Comparison of ENCODE assay signal across 31 cellular contexts in the genomic region with DNA sequence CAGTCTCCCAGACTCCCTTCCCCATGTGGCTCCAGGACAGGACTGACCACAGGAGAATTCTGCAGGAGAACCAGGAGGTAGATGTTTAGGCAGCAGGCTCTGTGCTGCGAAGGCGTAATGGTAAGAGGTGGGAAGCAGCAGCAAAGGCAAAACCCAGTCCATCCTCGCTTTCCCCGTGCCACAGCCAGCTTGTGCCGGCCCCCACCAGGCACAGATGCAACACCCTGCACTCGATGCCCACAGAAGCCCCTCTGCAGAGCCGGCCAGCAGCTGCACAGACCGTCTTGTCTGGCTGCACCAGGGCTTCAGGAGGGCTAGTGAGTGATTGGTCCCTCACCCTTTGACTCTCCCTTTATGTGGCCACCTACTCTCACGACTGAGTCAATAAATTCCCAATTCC. TPM values are rescaled to one million over a fixed set of nuclear protein-coding genes. Genes with fewer than 3 reads are reported as not detected.
"Had no signal": no experiment of that assay in that cellular context is flagged by ENCODE, and none has a peak within 500 bp of the region (broad histone marks: within the 10 kb centered on the region; RNA-seq: fewer than 3 reads in every experiment).

No MANE protein-coding gene starts in this region.

- H3K4me1 ChIP-seq: parathyroid adenoma, psoas muscle, right lobe of liver, spleen, stomach, thyroid gland, tibial nerve, upper lobe of left lung, vagina had no signal

- H3K36me3 Mint-ChIP-seq: natural killer cell treated with Interleukin-12 subunit alpha and Interleukin-12 subunit beta and Interleukin-15 and Interleukin-18, amount 100 ng/mL, for 72 hours had no signal

- H3K9me3 Mint-ChIP-seq: natural killer cell treated with Interleukin-12 subunit alpha and Interleukin-12 subunit beta and Interleukin-15 and Interleukin-18, amount 100 ng/mL, for 72 hours; nephron progenitor cell; neural crest cell had no signal

- H3K9ac ChIP-seq: parathyroid adenoma had no signal

- H3K27ac ChIP-seq: ovary, parathyroid adenoma, psoas muscle, right lobe of liver, skin epidermis, spleen, stomach, thoracic aorta, thyroid gland, tibial nerve, upper lobe of left lung, vagina had no signal

- H2AFZ ChIP-seq: parathyroid adenoma had no signal

- H3K4me2 ChIP-seq: smooth muscle cell had no signal

- ATAC-seq: naive thymus-derived CD8-positive, alpha-beta T cell; natural killer cell treated with Interleukin-12 subunit alpha and Interleukin-12 subunit beta and Interleukin-15 and Interleukin-18, amount 100 ng/mL, for 72 hours; psoas muscle; right cardiac atrium; right lobe of liver; stimulated activated memory B cell treated with anti-CD40 and anti-IgM and Interleukin-4, amounts not matched to agents 10 μg/mL and 1 μg/mL and 100 μg/mL, for 72 hours had no signal

- DNase-seq: naive thymus-derived CD8-positive, alpha-beta T cell; nephron progenitor cell; occipital lobe; ovary; psoas muscle; right cardiac atrium; right lobe of liver; spleen; stimulated activated CD4-positive, alpha-beta T cell treated with anti-CD3 and anti-CD28 coated beads, Interleukin-12 subunit alpha, Interleukin-12 subunit beta, amount 100 ng/mL, for 4 hours; stimulated activated CD4-positive, alpha-beta T cell treated with anti-CD3 and anti-CD28 coated beads, Interleukin-1b, Interleukin-23, amount 100 ng/mL, for 48 hours; stimulated activated CD4-positive, alpha-beta T cell treated with anti-CD3 and anti-CD28 coated beads, Interleukin-4, amount 100 ng/mL, for 1 hour; stimulated activated CD4-positive, alpha-beta T cell treated with anti-CD3 and anti-CD28 coated beads, Interleukin-4, amount 100 ng/mL, for 4 hours; stimulated activated CD8-positive, alpha-beta memory T cell treated with anti-CD3 and anti-CD28 coated beads, Interleukin-4, amount 100 ng/mL, for 48 hours; stimulated activated naive CD4-positive, alpha-beta T cell treated with Interleukin-2 at 50 U/mL for 16 hours; stomach; thyroid gland; trophoblast cell had no signal

- H3K27ac Mint-ChIP-seq: naive thymus-derived CD8-positive, alpha-beta T cell; natural killer cell treated with Interleukin-12 subunit alpha and Interleukin-12 subunit beta and Interleukin-15 and Interleukin-18, amount 100 ng/mL, for 72 hours; nephron progenitor cell; progenitor cell of endocrine pancreas; stimulated activated memory B cell treated with anti-CD40 and anti-IgM and Interleukin-4, amounts not matched to agents 10 μg/mL and 1 μg/mL and 100 μg/mL, for 72 hours; stimulated activated naive CD8-positive, alpha-beta T cell treated with anti-CD3 and anti-CD28 coated beads, Interleukin-15, Interleukin-2, amounts not matched to agents 100 ng/mL and 50 ng/mL, for 24 hours had no signal

- H3K9me3 ChIP-seq: ovary, right lobe of liver, thyroid gland, upper lobe of left lung, vagina had no signal

- H3K79me2 ChIP-seq: parathyroid adenoma had no signal

- H3K27me3 Mint-ChIP-seq: naive thymus-derived CD8-positive, alpha-beta T cell; natural killer cell treated with Interleukin-12 subunit alpha and Interleukin-12 subunit beta and Interleukin-15 and Interleukin-18, amount 100 ng/mL, for 72 hours; progenitor cell of endocrine pancreas; stimulated activated memory B cell treated with anti-CD40 and anti-IgM and Interleukin-4, amounts not matched to agents 10 μg/mL and 1 μg/mL and 100 μg/mL, for 72 hours; stimulated activated naive CD8-positive, alpha-beta T cell treated with anti-CD3 and anti-CD28 coated beads, Interleukin-15, Interleukin-2, amounts not matched to agents 100 ng/mL and 50 ng/mL, for 24 hours had no signal

- H3K4me3 ChIP-seq: ovary, psoas muscle, right lobe of liver, skin epidermis, smooth muscle cell, spleen, stomach, thoracic aorta, thyroid gland, tibial nerve, upper lobe of left lung, vagina had no signal

- H3K4me3 Mint-ChIP-seq: naive thymus-derived CD8-positive, alpha-beta T cell; natural killer cell treated with Interleukin-12 subunit alpha and Interleukin-12 subunit beta and Interleukin-15 and Interleukin-18, amount 100 ng/mL, for 72 hours; nephron progenitor cell; neural crest cell; stimulated activated memory B cell treated with anti-CD40 and anti-IgM and Interleukin-4, amounts not matched to agents 10 μg/mL and 1 μg/mL and 100 μg/mL, for 72 hours; stimulated activated naive CD8-positive, alpha-beta T cell treated with anti-CD3 and anti-CD28 coated beads, Interleukin-15, Interleukin-2, amounts not matched to agents 100 ng/mL and 50 ng/mL, for 24 hours had no signal

- H3K4me1 Mint-ChIP-seq: naive thymus-derived CD8-positive, alpha-beta T cell; nephron progenitor cell; neural crest cell; stimulated activated memory B cell treated with anti-CD40 and anti-IgM and Interleukin-4, amounts not matched to agents 10 μg/mL and 1 μg/mL and 100 μg/mL, for 72 hours had no signal

- H3K27me3 ChIP-seq: ovary, right lobe of liver, spleen, stomach, thyroid gland, tibial nerve, upper lobe of left lung, vagina had no signal

RNA-seq across cellular contexts. Expression of a gene that starts 59.6 kb away (rescaled TPM):
- total RNA-seq: naive thymus-derived CD8-positive, alpha-beta T cell; natural killer cell treated with Interleukin-12 subunit alpha and Interleukin-12 subunit beta and Interleukin-15 and Interleukin-18, amount 100 ng/mL, for 72 hours; renal cortical epithelial cell; right cardiac atrium; right lobe of liver; smooth muscle cell; subcutaneous adipose tissue; thoracic aorta; vagina had no signal
- polyA plus RNA-seq: naive thymus-derived CD8-positive, alpha-beta T cell; right cardiac atrium had no signal
